Comparison of ENCODE assay signal across 9 cellular contexts in genomic region chr1:19505694-19506457, GRCh38. TPM values are rescaled to one million over a fixed set of nuclear protein-coding genes. Genes with fewer than 3 reads are reported as not detected.
DNase-seq lines count a peak whose midpoint lies in the region; ATAC-seq and TF ChIP-seq lines count a peak whose summit lies in the region.
"Had no signal": no experiment of that assay in that cellular context is flagged by ENCODE, and none has a peak within 500 bp of the region (broad histone marks: within the 10 kb centered on the region; RNA-seq: fewer than 3 reads in every experiment).

No MANE protein-coding gene starts in this region.

- no peak for TF ChIP-seq CTCF in MM.1S (IDR thresholded peaks at IDR 0.05; ENCODE audit: low read length)
- TF ChIP-seq CTCF in ascending aorta (IDR thresholded peaks at IDR 0.05) = no peak
- no peak for TF ChIP-seq CTCF in tibial artery (IDR thresholded peaks at IDR 0.05)
- TF ChIP-seq CTCF in mammary epithelial cell (conservative IDR thresholded peaks at IDR 0.05 in 1 of 2, IDR thresholded peaks at IDR 0.05 in 1 of 2; ENCODE audit: extremely low read depth in 1 of 2, insufficient read depth in 1 of 2, low read depth in 1 of 2, low read length in 2 of 2) = no peak

- ATAC-seq in HG02642 (IDR thresholded peaks at IDR 0.05; ENCODE audit: poor library complexity, unreplicated experiment) = no peak
- ATAC-seq in activated T-cell treated with anti-CD3 and anti-CD28 coated beads, Interleukin-2, amount 50 U/mL, for 72 hours (replicated peaks in 1 of 2) = no peak

- 96% methylated on average over 8 of the region's 11 CpGs for WGBS in mammary epithelial cell (ENCODE audit: low coverage, missing lambda C conversion rate)

- H3K4me2 ChIP-seq in MM.1S (ENCODE audit: low read depth, low read length) (peak overlapping the region; percentile 31; the same call in 1 of the 2 replicates), mammary epithelial cell (ENCODE audit: insufficient read depth, low read depth, low read length) (no peak overlapping the region)

- intact Hi-C loops in ascending aorta (cut with DNase I) (no loop called here), tibial artery (cut with DNase I; ENCODE audit: low total_unique reads) (loop anchor here (5.0 to 10.0 kb wide), 2 partner anchors 109 to 634 kb away; no protein-coding TSS in a partner anchor), mammary epithelial cell (cut with micrococcal nuclease) (no loop called here)

- H3K4me1 Mint-ChIP-seq in activated T-cell treated with anti-CD3 and anti-CD28 coated beads, Interleukin-2, amount 50 U/mL, for 72 hours (ENCODE audit: low read depth) = peaks cover 44% of the 10 kb centered on the region

- DNase-seq in MM.1S = no peak
- DNase-seq in ascending aorta (ENCODE audit: low spot score in 2 of 2) = no peak
- peak; percentile 82 for DNase-seq in medulla oblongata (ENCODE audit: extremely low spot score)
- peak in 1 of 2 donors; percentile 44 for DNase-seq in tibial artery
- no peak for DNase-seq in stimulated activated CD4-positive, alpha-beta T cell treated with anti-CD3 and anti-CD28 coated beads, Interleukin-4, amount 100 ng/mL, for 24 hours
- no peak for DNase-seq in activated T-cell treated with anti-CD3 and anti-CD28 coated beads, Interleukin-2, amount 50 U/mL, for 72 hours
- no peak for DNase-seq in mammary epithelial cell
- DNase-seq: activated CD8-positive, alpha-beta memory T cell treated with anti-CD3 and anti-CD28 coated beads, Interleukin-2, amount 50 U/mL, for 48 hours had no signal

- H3K9ac ChIP-seq in MM.1S (ENCODE audit: low read length) (no peak overlapping the region), mammary epithelial cell (ENCODE audit: insufficient read depth, low read length) (no peak overlapping the region)

- in situ Hi-C loops in mammary epithelial cell (cut with MboI; ENCODE audit: low sequenced_read_pairs in 2 of 2) = no loop called here

- no TSS peak for BruUV-seq in mammary epithelial cell (replicated peaks; lab: Mats Ljungman, UMichigan)

- H3K9me2 ChIP-seq in MM.1S (replicated peaks; ENCODE audit: insufficient read depth, low read length) = no peaks in the 10 kb centered on the region

- peak overlapping the region in 1 of 2 donors; percentile 21 for H3K4me3 Mint-ChIP-seq in activated T-cell treated with anti-CD3 and anti-CD28 coated beads, Interleukin-2, amount 50 U/mL, for 72 hours

- H3K27me3 ChIP-seq in MM.1S (replicated peaks; ENCODE audit: insufficient read depth, low read length) = no peaks in the 10 kb centered on the region
- H3K27me3 ChIP-seq in ascending aorta = no peaks in the 10 kb centered on the region
- H3K27me3 ChIP-seq in tibial artery = no peaks in the 10 kb centered on the region
- no peaks in the 10 kb centered on the region for H3K27me3 ChIP-seq in mammary epithelial cell (ENCODE audit: insufficient read depth, low read length)

- H3K9me3 Mint-ChIP-seq in activated T-cell treated with anti-CD3 and anti-CD28 coated beads, Interleukin-2, amount 50 U/mL, for 72 hours = no peaks in the 10 kb centered on the region

- H3K4me1 ChIP-seq in MM.1S (ENCODE audit: low read length) = no peaks in the 10 kb centered on the region
- peaks cover 0 to 4% of the 10 kb centered on the region in 2 donors for H3K4me1 ChIP-seq in ascending aorta
- peaks cover 0 to 9% (median 4%) of the 10 kb centered on the region in 4 donors for H3K4me1 ChIP-seq in tibial artery
- H3K4me1 ChIP-seq in mammary epithelial cell (ENCODE audit: insufficient read depth, low read length) = peaks cover 9% of the 10 kb centered on the region

- H2AFZ ChIP-seq in MM.1S (ENCODE audit: low read length) = peak overlapping the region; percentile 6; the same call in 1 of the 2 replicates
- H2AFZ ChIP-seq in mammary epithelial cell (ENCODE audit: low read depth, low read length) = no peak overlapping the region

- CTCF ChIA-PET in mammary epithelial cell (lab: Charles Lee; ENCODE audit: low non-redundant PET) = no interaction called here

- no peaks in the 10 kb centered on the region for H3K36me3 Mint-ChIP-seq in activated T-cell treated with anti-CD3 and anti-CD28 coated beads, Interleukin-2, amount 50 U/mL, for 72 hours (ENCODE audit: insufficient read depth in 2 of 2)

- H3K27me3 Mint-ChIP-seq in activated T-cell treated with anti-CD3 and anti-CD28 coated beads, Interleukin-2, amount 50 U/mL, for 72 hours (ENCODE audit: low read depth) = no peaks in the 10 kb centered on the region

- H3K4me3 ChIP-seq in MM.1S (ENCODE audit: low read length) (no peak overlapping the region), ascending aorta (peak overlapping the region in 1 of 2 donors; percentile 5), tibial artery (no peak overlapping the region), mammary epithelial cell (replicated peaks in 1 of 3; ENCODE audit: insufficient read depth in 1 of 3, low read depth in 2 of 3, low read length in 3 of 3) (no peak overlapping the region)

- H3K9me3 ChIP-seq in MM.1S (replicated peaks; ENCODE audit: insufficient read depth, low read length) (no peaks in the 10 kb centered on the region), ascending aorta (no peaks in the 10 kb centered on the region), tibial artery (no peaks in the 10 kb centered on the region), mammary epithelial cell (replicated peaks; ENCODE audit: insufficient read depth, low read length) (no peaks in the 10 kb centered on the region)

- H3K79me2 ChIP-seq in MM.1S (ENCODE audit: low read length) (no peaks in the 10 kb centered on the region), mammary epithelial cell (ENCODE audit: insufficient read depth, low read length) (no peaks in the 10 kb centered on the region)

- H3K27ac Mint-ChIP-seq in activated T-cell treated with anti-CD3 and anti-CD28 coated beads, Interleukin-2, amount 50 U/mL, for 72 hours = no peak overlapping the region

- no peak overlapping the region for H3K27ac ChIP-seq in MM.1S (ENCODE audit: low read length)
- H3K27ac ChIP-seq in ascending aorta = peak overlapping the region; percentile 47 to 71
- peak overlapping the region; percentile 58 to 62 for H3K27ac ChIP-seq in tibial artery
- no peak overlapping the region for H3K27ac ChIP-seq in mammary epithelial cell (ENCODE audit: insufficient read depth, low read depth, low read length)

- dilution Hi-C loops in mammary epithelial cell (cut with HindIII; ENCODE audit: low sequenced_read_pairs) = no loop called here

- H4K20me1 ChIP-seq in MM.1S (ENCODE audit: insufficient read depth, low read length) = no peaks in the 10 kb centered on the region
- no peaks in the 10 kb centered on the region for H4K20me1 ChIP-seq in mammary epithelial cell (ENCODE audit: insufficient read depth, low read length)

- H3F3A ChIP-seq in MM.1S (ENCODE audit: insufficient read depth, low read length) = no peaks in the 10 kb centered on the region

- H3K36me3 ChIP-seq in MM.1S (replicated peaks; ENCODE audit: insufficient read depth, low read length) (no peaks in the 10 kb centered on the region), ascending aorta (no peaks in the 10 kb centered on the region), tibial artery (no peaks in the 10 kb centered on the region), mammary epithelial cell (ENCODE audit: insufficient read depth, low read length) (no peaks in the 10 kb centered on the region)

RNA-seq across cellular contexts. Expression of gene CAPZB, which starts 20.5 kb away (rescaled TPM):
- 102 TPM for total RNA-seq in ascending aorta
- 100 to 1,000 TPM; 336 to 373 TPM for total RNA-seq in activated T-cell treated with anti-CD3 and anti-CD28 coated beads, Interleukin-2, amount 50 U/mL, for 72 hours
- 100 to 1,000 TPM; 134 to 309 TPM for total RNA-seq in mammary epithelial cell
- polyA plus RNA-seq in mammary epithelial cell = 337 TPM
- polyA minus RNA-seq in mammary epithelial cell = 222 TPM

Comparison
In these comparisons a context has a peak if more than half of its experiments do, and no peak if none do; other contexts are left out.
1. H3K27ac ChIP-seq: peak in ascending aorta (2 of 2) and tibial artery (2 of 2); none in MM.1S (single experiment) and mammary epithelial cell (single experiment).